Comparison of ENCODE assay signal across 1 cellular context in genomic region chr10:70317943-70318318, GRCh38.
TF ChIP-seq lines count a peak whose summit lies in the region.

No MANE protein-coding gene starts in this region.

TF ChIP-seq in GM12878, 131 proteins besides CTCF, POLR2A, EP300 and RAD21:
- no peak for TF ChIP-seq ZZZ3 (IDR thresholded peaks at IDR 0.05; ENCODE audit: control insufficient read depth, insufficient read length, low read depth)
- TF ChIP-seq TCF7 (IDR thresholded peaks at IDR 0.05; ENCODE audit: borderline replicate concordance) = no peak
- TF ChIP-seq PML (IDR thresholded peaks at IDR 0.05; ENCODE audit: low read length) = no peak
- no peak for TF ChIP-seq GABPA (IDR thresholded peaks at IDR 0.05; ENCODE audit: low read depth)
- no peak for TF ChIP-seq SPI1 (IDR thresholded peaks at IDR 0.05; ENCODE audit: borderline replicate concordance, insufficient read depth, low read depth, low read length)
- TF ChIP-seq, protein P1, sequence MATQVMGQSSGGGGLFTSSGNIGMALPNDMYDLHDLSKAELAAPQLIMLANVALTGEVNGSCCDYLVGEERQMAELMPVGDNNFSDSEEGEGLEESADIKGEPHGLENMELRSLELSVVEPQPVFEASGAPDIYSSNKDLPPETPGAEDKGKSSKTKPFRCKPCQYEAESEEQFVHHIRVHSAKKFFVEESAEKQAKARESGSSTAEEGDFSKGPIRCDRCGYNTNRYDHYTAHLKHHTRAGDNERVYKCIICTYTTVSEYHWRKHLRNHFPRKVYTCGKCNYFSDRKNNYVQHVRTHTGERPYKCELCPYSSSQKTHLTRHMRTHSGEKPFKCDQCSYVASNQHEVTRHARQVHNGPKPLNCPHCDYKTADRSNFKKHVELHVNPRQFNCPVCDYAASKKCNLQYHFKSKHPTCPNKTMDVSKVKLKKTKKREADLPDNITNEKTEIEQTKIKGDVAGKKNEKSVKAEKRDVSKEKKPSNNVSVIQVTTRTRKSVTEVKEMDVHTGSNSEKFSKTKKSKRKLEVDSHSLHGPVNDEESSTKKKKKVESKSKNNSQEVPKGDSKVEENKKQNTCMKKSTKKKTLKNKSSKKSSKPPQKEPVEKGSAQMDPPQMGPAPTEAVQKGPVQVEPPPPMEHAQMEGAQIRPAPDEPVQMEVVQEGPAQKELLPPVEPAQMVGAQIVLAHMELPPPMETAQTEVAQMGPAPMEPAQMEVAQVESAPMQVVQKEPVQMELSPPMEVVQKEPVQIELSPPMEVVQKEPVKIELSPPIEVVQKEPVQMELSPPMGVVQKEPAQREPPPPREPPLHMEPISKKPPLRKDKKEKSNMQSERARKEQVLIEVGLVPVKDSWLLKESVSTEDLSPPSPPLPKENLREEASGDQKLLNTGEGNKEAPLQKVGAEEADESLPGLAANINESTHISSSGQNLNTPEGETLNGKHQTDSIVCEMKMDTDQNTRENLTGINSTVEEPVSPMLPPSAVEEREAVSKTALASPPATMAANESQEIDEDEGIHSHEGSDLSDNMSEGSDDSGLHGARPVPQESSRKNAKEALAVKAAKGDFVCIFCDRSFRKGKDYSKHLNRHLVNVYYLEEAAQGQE (IDR thresholded peaks at IDR 0.05; ENCODE audit: low read depth, low read length) = no peak
- TF ChIP-seq WRNIP1 (IDR thresholded peaks at IDR 0.05; ENCODE audit: borderline replicate concordance, low read depth, low read length) = no peak
- no peak for TF ChIP-seq ZBTB40 (IDR thresholded peaks at IDR 0.05; ENCODE audit: borderline replicate concordance)
- TF ChIP-seq MYC (IDR thresholded peaks at IDR 0.05; ENCODE audit: insufficient read depth, insufficient read length, insufficient replicate concordance, low read length, severe bottlenecking) = no peak
- TF ChIP-seq CREB1 (IDR thresholded peaks at IDR 0.05; ENCODE audit: low read depth) = no peak
- no peak for TF ChIP-seq TAF1 (IDR thresholded peaks at IDR 0.05; ENCODE audit: borderline replicate concordance, low read depth, low read length)
- TF ChIP-seq NRF1 (conservative IDR thresholded peaks at IDR 0.05; ENCODE audit: low read depth, low read length) = no peak
- TF ChIP-seq, protein P2, sequence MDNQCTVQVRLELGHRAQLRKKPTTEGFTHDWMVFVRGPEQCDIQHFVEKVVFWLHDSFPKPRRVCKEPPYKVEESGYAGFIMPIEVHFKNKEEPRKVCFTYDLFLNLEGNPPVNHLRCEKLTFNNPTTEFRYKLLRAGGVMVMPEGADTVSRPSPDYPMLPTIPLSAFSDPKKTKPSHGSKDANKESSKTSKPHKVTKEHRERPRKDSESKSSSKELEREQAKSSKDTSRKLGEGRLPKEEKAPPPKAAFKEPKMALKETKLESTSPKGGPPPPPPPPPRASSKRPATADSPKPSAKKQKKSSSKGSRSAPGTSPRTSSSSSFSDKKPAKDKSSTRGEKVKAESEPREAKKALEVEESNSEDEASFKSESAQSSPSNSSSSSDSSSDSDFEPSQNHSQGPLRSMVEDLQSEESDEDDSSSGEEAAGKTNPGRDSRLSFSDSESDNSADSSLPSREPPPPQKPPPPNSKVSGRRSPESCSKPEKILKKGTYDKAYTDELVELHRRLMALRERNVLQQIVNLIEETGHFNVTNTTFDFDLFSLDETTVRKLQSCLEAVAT (IDR thresholded peaks at IDR 0.05) = no peak
- TF ChIP-seq JUNB (IDR thresholded peaks at IDR 0.05) = no peak
- TF ChIP-seq ZBTB4 (CRISPR knock-in tag; IDR thresholded peaks at IDR 0.05) = no peak
- TF ChIP-seq, protein P3, sequence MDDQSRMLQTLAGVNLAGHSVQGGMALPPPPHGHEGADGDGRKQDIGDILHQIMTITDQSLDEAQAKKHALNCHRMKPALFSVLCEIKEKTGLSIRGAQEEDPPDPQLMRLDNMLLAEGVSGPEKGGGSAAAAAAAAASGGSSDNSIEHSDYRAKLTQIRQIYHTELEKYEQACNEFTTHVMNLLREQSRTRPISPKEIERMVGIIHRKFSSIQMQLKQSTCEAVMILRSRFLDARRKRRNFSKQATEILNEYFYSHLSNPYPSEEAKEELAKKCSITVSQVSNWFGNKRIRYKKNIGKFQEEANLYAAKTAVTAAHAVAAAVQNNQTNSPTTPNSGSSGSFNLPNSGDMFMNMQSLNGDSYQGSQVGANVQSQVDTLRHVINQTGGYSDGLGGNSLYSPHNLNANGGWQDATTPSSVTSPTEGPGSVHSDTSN (IDR thresholded peaks at IDR 0.05; ENCODE audit: insufficient replicate concordance, low read depth, low read length) = no peak
- TF ChIP-seq BCLAF1 (IDR thresholded peaks at IDR 0.05) = no peak
- no peak for TF ChIP-seq PAX8 (IDR thresholded peaks at IDR 0.05)
- no peak for TF ChIP-seq RFX5 (IDR thresholded peaks at IDR 0.05; ENCODE audit: low read depth, low read length)
